In the genomic region with DNA sequence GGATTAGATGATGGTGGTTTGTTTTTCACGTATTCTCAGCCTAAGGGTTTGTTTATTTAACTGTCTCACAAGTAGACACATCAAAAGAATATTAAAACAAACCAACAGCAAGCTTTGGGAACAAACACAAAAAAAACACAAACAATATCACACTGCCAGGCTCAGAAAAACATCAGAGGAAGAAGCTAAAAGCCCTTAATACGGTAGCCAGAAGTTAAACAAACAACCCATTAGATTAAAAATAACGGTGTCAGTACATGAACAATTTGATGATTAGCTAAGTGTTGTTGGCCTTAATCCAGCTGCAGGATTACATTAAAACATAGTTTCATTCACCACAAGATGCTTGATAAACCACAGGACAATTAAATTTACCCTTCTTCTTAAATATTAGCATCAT, we compare ENCODE assay signal across 21 cellular contexts. TPM values are rescaled to one million over a fixed set of nuclear protein-coding genes. Genes with fewer than 3 reads are reported as not detected.
A peak's percentile ranks its signal among the peaks of the same experiment; 100 is the strongest.
DNase-seq lines count a peak whose midpoint lies in the region; ATAC-seq, FAIRE-seq and TF ChIP-seq lines count a peak whose summit lies in the region.
"Had no signal": no experiment of that assay in that cellular context is flagged by ENCODE, and none has a peak within 500 bp of the region (broad histone marks: within the 10 kb centered on the region; RNA-seq: fewer than 3 reads in every experiment).

No MANE protein-coding gene starts in this region.

- H3K27me3 ChIP-seq in upper lobe of right lung: peaks cover 74% of the 10 kb centered on the region

- intact Hi-C loops in upper lobe of right lung (cut with DNase I): no loop called here

- H3K9me3 ChIP-seq in upper lobe of right lung: no peaks in the 10 kb centered on the region

- H3K36me3 ChIP-seq in upper lobe of right lung: no peaks in the 10 kb centered on the region

- no peaks in the 10 kb centered on the region for H3K4me1 ChIP-seq in upper lobe of right lung

- TF ChIP-seq CTCF in D721Med (IDR thresholded peaks at IDR 0.05; ENCODE audit: insufficient read depth, missing control alignments) (no peak), upper lobe of right lung (IDR thresholded peaks at IDR 0.05) (no peak)

- ATAC-seq in upper lobe of right lung: no peak
- ATAC-seq: GM23338, HCT116 had no signal

- no peak overlapping the region for H3K4me3 ChIP-seq in upper lobe of right lung
- H3K4me3 ChIP-seq: GM23338 had no signal

- H3K27ac ChIP-seq in upper lobe of right lung: no peak overlapping the region

- FAIRE-seq in D721Med (lab: Jason Lieb, UNC): peak; percentile 92
- FAIRE-seq: G401.6, GM12892 had no signal

- DNase-seq in NCI-H82 (lab: John Stamatoyannopoulos, UW) (peak; percentile 10), NCI-H82 treated with DMSO at 0.1 percent for 48 hours (lab: John Stamatoyannopoulos, UW; ENCODE audit: unreplicated experiment) (no peak), D721Med (ENCODE audit: insufficient read length, low spot score) (no peak), NCI-H1105 treated with DMSO at 0.1 percent for 48 hours (lab: John Stamatoyannopoulos, UW) (peak; percentile 88), upper lobe of right lung (no peak)
- DNase-seq in activated naive CD4-positive, alpha-beta T cell (lab: John Stamatoyannopoulos, UW): no peak
- DNase-seq: 8988T; C1 segment of cervical spinal cord; Calu3; CD4-positive, alpha-beta memory T cell; COR-L47; DMS153; DND-41; H9; HFFc6 had no signal

RNA-seq across cellular contexts. Expression of a gene that starts 15.9 kb away (rescaled TPM):
- total RNA-seq in upper lobe of right lung: 0.46 TPM
- total RNA-seq: A673, Calu3, GM23338, H9, HFFc6 had no signal

RNA-seq across cellular contexts. Expression of a gene that starts 57.8 kb away (rescaled TPM):
- not detected for total RNA-seq in upper lobe of right lung
- total RNA-seq: A673; Calu3; CD4-positive, alpha-beta memory T cell; GM23338; H4; H9; HFFc6 had no signal

Comparison
In these comparisons a context has a peak if more than half of its experiments do, and no peak if none do; other contexts are left out.
1. DNase-seq: peak in NCI-H82 (single experiment) and NCI-H1105 treated with DMSO at 0.1 percent for 48 hours (single experiment); none in NCI-H82 treated with DMSO at 0.1 percent for 48 hours (single experiment), D721Med (single experiment), activated naive CD4-positive, alpha-beta T cell (0 of 4) and upper lobe of right lung (single experiment).